8 cellular contexts compared by ENCODE assay signal in genomic region chr6:36839819-36840379, GRCh38. TPM values are rescaled to one million over a fixed set of nuclear protein-coding genes. Genes with fewer than 3 reads are reported as not detected.
DNase-seq lines count a peak whose midpoint lies in the region; ATAC-seq and TF ChIP-seq lines count a peak whose summit lies in the region.

No MANE protein-coding gene starts in this region.

- TF ChIP-seq CTCF in WTC11 (IDR thresholded peaks at IDR 0.05), result no peak

- H3K27ac Mint-ChIP-seq in WTC11 (no peak overlapping the region), memory B cell (no peak overlapping the region)

- peak; percentile 50 for DNase-seq in AG08395 (ENCODE audit: low spot score)
- DNase-seq in HEK293T (ENCODE audit: extremely low spot score), result peak; percentile 69
- peak; percentile 52 for DNase-seq in WTC11 (ENCODE audit: low spot score)
- peak; percentile 67 for DNase-seq in dermis blood vessel endothelial cell
- peak; percentile 41 to 54 for DNase-seq in memory B cell (ENCODE audit: low spot score in 2 of 2)
- peak in 5 of 6 experiments; percentile 23 to 46 (median 26) for DNase-seq in stimulated activated naive CD4-positive, alpha-beta T cell (lab: John Stamatoyannopoulos, UW)
- DNase-seq in AML-193 (lab: John Stamatoyannopoulos, UW), result no peak
- DNase-seq in islet precursor cell, result no peak

- H3K36me3 Mint-ChIP-seq in WTC11 (no peaks in the 10 kb centered on the region), memory B cell (no peaks in the 10 kb centered on the region)

- H3K4me3 Mint-ChIP-seq in WTC11 (peak overlapping the region; percentile 79), memory B cell (peak overlapping the region; percentile 76)

- peaks cover 69% of the 10 kb centered on the region for H3K27me3 Mint-ChIP-seq in WTC11 (ENCODE audit: low read depth)
- peaks cover 19% of the 10 kb centered on the region for H3K27me3 Mint-ChIP-seq in memory B cell

- ATAC-seq in WTC11 (peak; percentile 17), memory B cell (ENCODE audit: low read depth) (peak; percentile 73)

- CTCF ChIA-PET in HEK293T (lab: Yijun Ruan, JAX) (interaction anchor here (0.5 kb wide), 1 partner anchor 12 kb away, joined by 3 read pairs; no protein-coding TSS in a partner anchor), WTC11 (lab: Charles Lee) (interaction anchor here (1.2 to 1.5 kb wide), 2 partner anchors 9 to 80 kb away, joined by 5 to 8 read pairs; no protein-coding TSS in a partner anchor)

- no peaks in the 10 kb centered on the region for H3K9me3 Mint-ChIP-seq in WTC11
- no peaks in the 10 kb centered on the region for H3K9me3 Mint-ChIP-seq in memory B cell

- POLR2A ChIA-PET in HEK293T (lab: Yijun Ruan, JAX), result no interaction called here
- POLR2A ChIA-PET in WTC11 (lab: Charles Lee), result no interaction called here

- H3K4me1 Mint-ChIP-seq in WTC11 (peaks cover 16% of the 10 kb centered on the region), memory B cell (peaks cover 6% of the 10 kb centered on the region)

TF ChIP-seq in HEK293T, 16 proteins besides CTCF, POLR2A, EP300 and RAD21:
- TF ChIP-seq, protein P1, sequence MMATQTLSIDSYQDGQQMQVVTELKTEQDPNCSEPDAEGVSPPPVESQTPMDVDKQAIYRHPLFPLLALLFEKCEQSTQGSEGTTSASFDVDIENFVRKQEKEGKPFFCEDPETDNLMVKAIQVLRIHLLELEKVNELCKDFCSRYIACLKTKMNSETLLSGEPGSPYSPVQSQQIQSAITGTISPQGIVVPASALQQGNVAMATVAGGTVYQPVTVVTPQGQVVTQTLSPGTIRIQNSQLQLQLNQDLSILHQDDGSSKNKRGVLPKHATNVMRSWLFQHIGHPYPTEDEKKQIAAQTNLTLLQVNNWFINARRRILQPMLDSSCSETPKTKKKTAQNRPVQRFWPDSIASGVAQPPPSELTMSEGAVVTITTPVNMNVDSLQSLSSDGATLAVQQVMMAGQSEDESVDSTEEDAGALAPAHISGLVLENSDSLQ (IDR thresholded peaks at IDR 0.05), result no peak
- no peak for TF ChIP-seq ELF4 (IDR thresholded peaks at IDR 0.05)
- no peak for TF ChIP-seq FOXK2 (IDR thresholded peaks at IDR 0.05)
- TF ChIP-seq TARDBP (IDR thresholded peaks at IDR 0.05), result no peak
- TF ChIP-seq LEF1 (IDR thresholded peaks at IDR 0.05; ENCODE audit: borderline replicate concordance), result no peak

TF ChIP-seq in WTC11, 78 proteins besides CTCF, POLR2A, EP300 and RAD21:
- TF ChIP-seq, protein P2, sequence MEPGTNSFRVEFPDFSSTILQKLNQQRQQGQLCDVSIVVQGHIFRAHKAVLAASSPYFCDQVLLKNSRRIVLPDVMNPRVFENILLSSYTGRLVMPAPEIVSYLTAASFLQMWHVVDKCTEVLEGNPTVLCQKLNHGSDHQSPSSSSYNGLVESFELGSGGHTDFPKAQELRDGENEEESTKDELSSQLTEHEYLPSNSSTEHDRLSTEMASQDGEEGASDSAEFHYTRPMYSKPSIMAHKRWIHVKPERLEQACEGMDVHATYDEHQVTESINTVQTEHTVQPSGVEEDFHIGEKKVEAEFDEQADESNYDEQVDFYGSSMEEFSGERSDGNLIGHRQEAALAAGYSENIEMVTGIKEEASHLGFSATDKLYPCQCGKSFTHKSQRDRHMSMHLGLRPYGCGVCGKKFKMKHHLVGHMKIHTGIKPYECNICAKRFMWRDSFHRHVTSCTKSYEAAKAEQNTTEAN (CRISPR knock-in tag; IDR thresholded peaks at IDR 0.05), result 0 out of 2 replicates have a peak, but pooled peaks have one; percentile 47
- TF ChIP-seq, protein P3, sequence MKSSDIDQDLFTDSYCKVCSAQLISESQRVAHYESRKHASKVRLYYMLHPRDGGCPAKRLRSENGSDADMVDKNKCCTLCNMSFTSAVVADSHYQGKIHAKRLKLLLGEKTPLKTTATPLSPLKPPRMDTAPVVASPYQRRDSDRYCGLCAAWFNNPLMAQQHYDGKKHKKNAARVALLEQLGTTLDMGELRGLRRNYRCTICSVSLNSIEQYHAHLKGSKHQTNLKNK (CRISPR knock-in tag; IDR thresholded peaks at IDR 0.05), result no peak

RNA-seq across cellular contexts. Expression of gene CPNE5, which starts 0.7 kb away (rescaled TPM):
- total RNA-seq in WTC11 (2021), result 0.44 to 0.71 TPM (median 0.48 TPM) in 3 replicates
- 12.9 and 14.0 TPM in 2 replicates for total RNA-seq in dermis blood vessel endothelial cell

RNA-seq across cellular contexts. Expression of gene PPIL1, which starts 34.7 kb away (rescaled TPM):
- total RNA-seq in WTC11 (2021) (64.2 to 69.8 TPM (median 66.6 TPM) in 3 replicates), dermis blood vessel endothelial cell (21.3 and 26.9 TPM in 2 replicates)

RNA-seq across cellular contexts. Expression of gene C6orf89, which starts 45.9 kb away (rescaled TPM):
- total RNA-seq in WTC11 (2021) (13.2 to 15.6 TPM (median 15.0 TPM) in 3 replicates), dermis blood vessel endothelial cell (27.7 and 35.8 TPM in 2 replicates)

Comparison
In these comparisons a context has a peak if more than half of its experiments do, and no peak if none do; other contexts are left out.
1. DNase-seq: peak in AG08395 (single experiment), HEK293T (single experiment), WTC11 (single experiment), dermis blood vessel endothelial cell (single experiment), memory B cell (2 of 2) and stimulated activated naive CD4-positive, alpha-beta T cell (5 of 6); none in AML-193 (0 of 2) and islet precursor cell (single experiment).